ENCODE assay signal across 1 cellular context in genomic region chr7:138975343-138976104, GRCh38.
TF ChIP-seq lines count a peak whose summit lies in the region.

No MANE protein-coding gene starts in this region.

TF ChIP-seq in HEK293, 187 proteins besides CTCF, POLR2A, EP300 and RAD21 (continued from another document):
- TF ChIP-seq ATF2 (tag by site-specific recombination; IDR thresholded peaks at IDR 0.05; ENCODE audit: low read depth) = no peak
- TF ChIP-seq ZNF16 (tag by site-specific recombination; IDR thresholded peaks at IDR 0.05; ENCODE audit: low read depth) = 0 out of 2 replicates have a peak, but pooled peaks have one; percentile 12
- no peak; the same call in 1 of the 2 replicates for TF ChIP-seq ZNF692 (tag by site-specific recombination; IDR thresholded peaks at IDR 0.05)
- TF ChIP-seq ZNF221 (tag by site-specific recombination; IDR thresholded peaks at IDR 0.05; ENCODE audit: borderline replicate concordance) = no peak
- TF ChIP-seq IKZF3 (tag by site-specific recombination; IDR thresholded peaks at IDR 0.05) = 0 out of 2 replicates have a peak, but pooled peaks have one; percentile 8
- TF ChIP-seq SCRT1 (tag by site-specific recombination; IDR thresholded peaks at IDR 0.05; ENCODE audit: borderline replicate concordance) = peak; percentile 85
- TF ChIP-seq SCRT2 (tag by site-specific recombination; IDR thresholded peaks at IDR 0.05) = peak; percentile 80
- TF ChIP-seq ZNF510 (tag by site-specific recombination; IDR thresholded peaks at IDR 0.05; ENCODE audit: insufficient replicate concordance) = no peak
